ENCODE assay signal across 7 cellular contexts in genomic region chr18:50033004-50033403, GRCh38.
"Had no signal": no experiment of that assay in that cellular context is flagged by ENCODE, and none has a peak within 500 bp of the region (broad histone marks: within the 10 kb centered on the region; RNA-seq: fewer than 3 reads in every experiment).

No MANE protein-coding gene starts in this region.

- H3K9ac ChIP-seq: GM23248 had no signal

- H3K9me3 ChIP-seq: HAP-1 had no signal

- ATAC-seq: HCT116 had no signal

- H3K36me3 ChIP-seq: HAP-1 had no signal

- H3K4me3 ChIP-seq: GM23248, HAP-1 had no signal

- H3K27ac ChIP-seq: GM23248 had no signal

- H3K4me1 ChIP-seq: HAP-1 had no signal

- H3K4me3 Mint-ChIP-seq: HFFc6 had no signal

- DNase-seq: GM23248, GOT3, H7, HFFc6, IMR-90 had no signal

- H3K9me3 Mint-ChIP-seq: HFFc6 had no signal

- H2AFZ ChIP-seq: GM23248 had no signal

- H3K27ac Mint-ChIP-seq: HFFc6 had no signal
